ENCODE assay signal across 26 cellular contexts in genomic region chr15:50813865-50814264, GRCh38.
"Had no signal": no experiment of that assay in that cellular context is flagged by ENCODE, and none has a peak within 500 bp of the region (broad histone marks: within the 10 kb centered on the region; RNA-seq: fewer than 3 reads in every experiment).

No MANE protein-coding gene starts in this region.

- H3K36me3 Mint-ChIP-seq: activated naive CD4-positive, alpha-beta T cell treated with anti-CD3 and anti-CD28 coated beads, Interleukin-2, amount 50 U/mL, for 24 hours; natural killer cell treated with Interleukin-12 subunit alpha and Interleukin-12 subunit beta and Interleukin-15 and Interleukin-18, amount 100 ng/mL, for 72 hours; stimulated activated memory B cell treated with anti-CD40 and anti-IgM and Interleukin-4, amounts not matched to agents 10 μg/mL and 1 μg/mL and 100 μg/mL, for 72 hours; WTC11 had no signal

- H3K4me3 ChIP-seq: dorsolateral prefrontal cortex, gastroesophageal sphincter, hepatocyte, left ventricle myocardium inferior, lung, stomach, thyroid gland, upper lobe of left lung had no signal

- H3K4me1 Mint-ChIP-seq: activated naive CD4-positive, alpha-beta T cell treated with anti-CD3 and anti-CD28 coated beads, Interleukin-2, amount 50 U/mL, for 24 hours; central memory CD8-positive, alpha-beta T cell; stimulated activated memory B cell treated with anti-CD40 and anti-IgM and Interleukin-4, amounts not matched to agents 10 μg/mL and 1 μg/mL and 100 μg/mL, for 72 hours had no signal

- DNase-seq: activated CD4-positive, alpha-beta T cell treated with anti-CD3 and anti-CD28 coated beads for 1 hour; activated CD4-positive, alpha-beta T cell treated with anti-CD3 and anti-CD28 coated beads, Interleukin-2, amount 50 U/mL, for 1 hour; activated CD8-positive, alpha-beta T cell treated with anti-CD3 and anti-CD28 coated beads for 36 hours; activated T-cell treated with anti-CD3 and anti-CD28 coated beads, Interleukin-2, amount 50 U/mL, for 4 hours; anterior cingulate cortex; dorsolateral prefrontal cortex; effector memory CD8-positive, alpha-beta T cell; islet precursor cell; left ventricle myocardium inferior; mesendoderm; posterior cingulate gyrus; right cardiac atrium; stimulated activated CD4-positive, alpha-beta T cell treated with anti-CD3 and anti-CD28 coated beads, Interleukin-4, amount 100 ng/mL, for 1 hour; stomach; T-helper 2 cell; thyroid gland; upper lobe of left lung had no signal

- ATAC-seq: activated CD8-positive, alpha-beta T cell treated with anti-CD3 and anti-CD28 coated beads for 36 hours; activated T-cell treated with anti-CD3 and anti-CD28 coated beads, Interleukin-2, amount 50 U/mL, for 4 hours; effector memory CD8-positive, alpha-beta T cell; gastroesophageal sphincter; natural killer cell treated with Interleukin-12 subunit alpha and Interleukin-12 subunit beta and Interleukin-15 and Interleukin-18, amount 100 ng/mL, for 72 hours; right cardiac atrium; stimulated activated memory B cell treated with anti-CD40 and anti-IgM and Interleukin-4, amounts not matched to agents 10 μg/mL and 1 μg/mL and 100 μg/mL, for 72 hours; WTC11 had no signal

- H3K27ac Mint-ChIP-seq: activated CD8-positive, alpha-beta T cell treated with anti-CD3 and anti-CD28 coated beads for 36 hours; activated naive CD4-positive, alpha-beta T cell treated with anti-CD3 and anti-CD28 coated beads, Interleukin-2, amount 50 U/mL, for 24 hours; activated T-helper 2 cell treated with anti-CD3 and anti-CD28 coated beads, Interferon-gamma antibody, Interleukin-2, Interleukin-4, amounts not matched to agents 10 μg/mL and 5 μg/mL and 100 μg/mL, durations not matched to agents 14 hours and 24 hours and 36 hours; effector memory CD8-positive, alpha-beta T cell; natural killer cell treated with Interleukin-12 subunit alpha and Interleukin-12 subunit beta and Interleukin-15 and Interleukin-18, amount 100 ng/mL, for 72 hours; stimulated activated memory B cell treated with anti-CD40 and anti-IgM and Interleukin-4, amounts not matched to agents 10 μg/mL and 1 μg/mL and 100 μg/mL, for 72 hours; WTC11 had no signal

- H3K4me3 Mint-ChIP-seq: activated CD8-positive, alpha-beta T cell treated with anti-CD3 and anti-CD28 coated beads for 36 hours; activated naive CD4-positive, alpha-beta T cell treated with anti-CD3 and anti-CD28 coated beads, Interleukin-2, amount 50 U/mL, for 24 hours; activated T-cell treated with anti-CD3 and anti-CD28 coated beads, Interleukin-2, amount 50 U/mL, for 4 hours; central memory CD8-positive, alpha-beta T cell; effector memory CD8-positive, alpha-beta T cell; natural killer cell treated with Interleukin-12 subunit alpha and Interleukin-12 subunit beta and Interleukin-15 and Interleukin-18, amount 100 ng/mL, for 72 hours; stimulated activated memory B cell treated with anti-CD40 and anti-IgM and Interleukin-4, amounts not matched to agents 10 μg/mL and 1 μg/mL and 100 μg/mL, for 72 hours; WTC11 had no signal

- H3K9me3 Mint-ChIP-seq: activated CD8-positive, alpha-beta T cell treated with anti-CD3 and anti-CD28 coated beads for 36 hours; activated naive CD4-positive, alpha-beta T cell treated with anti-CD3 and anti-CD28 coated beads, Interleukin-2, amount 50 U/mL, for 24 hours; activated T-cell treated with anti-CD3 and anti-CD28 coated beads, Interleukin-2, amount 50 U/mL, for 4 hours; activated T-helper 2 cell treated with anti-CD3 and anti-CD28 coated beads, Interferon-gamma antibody, Interleukin-2, Interleukin-4, amounts not matched to agents 10 μg/mL and 5 μg/mL and 100 μg/mL, durations not matched to agents 14 hours and 24 hours and 36 hours; central memory CD8-positive, alpha-beta T cell; effector memory CD8-positive, alpha-beta T cell; natural killer cell treated with Interleukin-12 subunit alpha and Interleukin-12 subunit beta and Interleukin-15 and Interleukin-18, amount 100 ng/mL, for 72 hours; stimulated activated memory B cell treated with anti-CD40 and anti-IgM and Interleukin-4, amounts not matched to agents 10 μg/mL and 1 μg/mL and 100 μg/mL, for 72 hours; WTC11 had no signal
